ENCODE assay signal across 16 cellular contexts in genomic region chr7:70619659-70620058, GRCh38.
DNase-seq lines count a peak whose midpoint lies in the region; ATAC-seq and TF ChIP-seq lines count a peak whose summit lies in the region.
"Had no signal": no experiment of that assay in that cellular context is flagged by ENCODE, and none has a peak within 500 bp of the region (broad histone marks: within the 10 kb centered on the region; RNA-seq: fewer than 3 reads in every experiment).

No MANE protein-coding gene starts in this region.

- H2AFZ ChIP-seq in IMR-90 (replicated peaks; ENCODE audit: low read length, poor library complexity): no peak overlapping the region
- no peak overlapping the region for H2AFZ ChIP-seq in neural cell (ENCODE audit: low read depth, low read length)

- no peak overlapping the region for H2AK9ac ChIP-seq in IMR-90 (replicated peaks; ENCODE audit: low read depth, low read length, poor library complexity)

- no peak overlapping the region for H4K5ac ChIP-seq in IMR-90 (ENCODE audit: low read depth, low read length)

- no peaks in the 10 kb centered on the region for H3K79me1 ChIP-seq in IMR-90 (ENCODE audit: low read depth in 1 of 2, low read length in 2 of 2)

- no peak overlapping the region for H2BK15ac ChIP-seq in IMR-90 (ENCODE audit: low read depth, low read length)

- no peaks in the 10 kb centered on the region for H3K9me2 ChIP-seq in neural cell (ENCODE audit: insufficient read depth, low read length)

- H3K9me3 Mint-ChIP-seq in endodermal cell: no peaks in the 10 kb centered on the region

- POLR2A ChIA-PET in IMR-90 (lab: Charles Lee; ENCODE audit: unreplicated experiment): no interaction called here

- H3K4me3 ChIP-seq in IMR-90 (ENCODE audit: insufficient read depth, low read depth, low read length): no peak overlapping the region
- H3K4me3 ChIP-seq in endodermal cell (ENCODE audit: low read length): peak overlapping the region; percentile 18
- peak overlapping the region; percentile 55 for H3K4me3 ChIP-seq in neural cell (ENCODE audit: low read length)
- no peak overlapping the region for H3K4me3 ChIP-seq in transverse colon
- H3K4me3 ChIP-seq in mucosa of descending colon: no peak overlapping the region

- H2BK120ac ChIP-seq in IMR-90 (ENCODE audit: low read depth, low read length): no peak overlapping the region

- H3K14ac ChIP-seq in IMR-90 (replicated peaks; ENCODE audit: low read depth, low read length): no peak overlapping the region

- H3K4me1 ChIP-seq in IMR-90 (ENCODE audit: control insufficient read depth, insufficient read depth, low read length) (no peaks in the 10 kb centered on the region), endodermal cell (ENCODE audit: control insufficient read depth, insufficient read depth, low read length) (peaks cover 20% of the 10 kb centered on the region), transverse colon (peaks cover 0 to 13% (median 0%) of the 10 kb centered on the region in 4 donors), mucosa of descending colon (ENCODE audit: low read depth) (no peaks in the 10 kb centered on the region)
- H3K4me1 ChIP-seq: Caco-2 had no signal

- no peaks in the 10 kb centered on the region for H3K9me1 ChIP-seq in IMR-90 (ENCODE audit: insufficient read depth, low read length)

- in situ Hi-C loops in IMR-90 (cut with MboI; ENCODE audit: low sequenced_read_pairs) (no loop called here), transverse colon (cut with MboI; ENCODE audit: low pct_ligation_motif_present in 1 of 4, low pct_unique_long_range_greater_than_20kb in 1 of 4, low sequenced_read_pairs in 3 of 4) (no loop called here)

- 75% methylated on average over 4 of the region's 7 CpGs; no CpG with 5 or more reads in 1 of the 2 experiments for WGBS in IMR-90 (ENCODE audit: extremely low coverage in 2 of 2, insufficient read length in 1 of 2), 2 experiments
- 62 to 75% methylated on average over 5 to 7 of the region's 7 CpGs for WGBS in endodermal cell (ENCODE audit: insufficient coverage in 1 of 2, insufficient read length in 1 of 2), 2 experiments
- WGBS in transverse colon (ENCODE audit: low coverage in 1 of 2), 2 donors: 95 to 96% methylated on average over 3 to 7 of the region's 7 CpGs

- no peak overlapping the region for H4K91ac ChIP-seq in IMR-90 (ENCODE audit: insufficient read depth, low read depth, low read length)

- no peak for TF ChIP-seq RAD21 in IMR-90 (IDR thresholded peaks at IDR 0.05; ENCODE audit: low read length)
- no peak for TF ChIP-seq RAD21 in neural cell (conservative IDR thresholded peaks at IDR 0.05)

- H3K79me2 ChIP-seq in neural cell (replicated peaks; ENCODE audit: insufficient read depth, low read length): peaks cover 97% of the 10 kb centered on the region

- peaks cover 31% of the 10 kb centered on the region for H3K27me3 Mint-ChIP-seq in endodermal cell (ENCODE audit: insufficient read depth)

- H3K36me3 Mint-ChIP-seq in endodermal cell (ENCODE audit: low read depth): peaks cover 6% of the 10 kb centered on the region

- H2BK20ac ChIP-seq in IMR-90 (ENCODE audit: low read depth, low read length): no peak overlapping the region

- H3K4ac ChIP-seq in IMR-90 (ENCODE audit: low read depth, low read length): no peak overlapping the region

- H3K4me3 Mint-ChIP-seq in endodermal cell: peak overlapping the region; percentile 15

- no peak for TF ChIP-seq EP300 in neural cell (conservative IDR thresholded peaks at IDR 0.05; ENCODE audit: poor library complexity, severe bottlenecking)
- TF ChIP-seq EP300 in transverse colon (IDR thresholded peaks at IDR 0.05; ENCODE audit: low read depth): no peak

- peak; percentile 48 for DNase-seq in NCI-H1092 treated with DMSO at 0.1 percent for 48 hours (lab: John Stamatoyannopoulos, UW)
- DNase-seq in NCI-H1092 (lab: John Stamatoyannopoulos, UW): no peak
- DNase-seq in IMR-90: no peak
- DNase-seq in endodermal cell: peak; percentile 66
- no peak for DNase-seq in transverse colon
- no peak for DNase-seq in mucosa of descending colon
- DNase-seq: Caco-2, DMS79, GOT3, NCI-H446 treated with DMSO at 0.1 percent for 48 hours had no signal

- CTCF ChIA-PET in IMR-90 (lab: Yijun Ruan, JAX): no interaction called here

- H3K27me3 ChIP-seq in IMR-90 (ENCODE audit: control insufficient read depth, insufficient read depth, low read length) (peaks cover 12% of the 10 kb centered on the region), endodermal cell (ENCODE audit: control insufficient read depth, insufficient read depth, low read length, poor library complexity, severe bottlenecking) (no peaks in the 10 kb centered on the region), neural cell (ENCODE audit: insufficient read depth, low read depth, low read length) (no peaks in the 10 kb centered on the region), transverse colon (no peaks in the 10 kb centered on the region)

- H4K8ac ChIP-seq in IMR-90 (ENCODE audit: low read depth in 2 of 2, low read length in 2 of 2): no peak overlapping the region

- H3K27ac Mint-ChIP-seq in endodermal cell: peak overlapping the region; percentile 80

- H3K27ac ChIP-seq in IMR-90 (ENCODE audit: insufficient read depth, low read length): no peak overlapping the region
- no peak overlapping the region for H3K27ac ChIP-seq in endodermal cell (ENCODE audit: low read depth, low read length)
- peak overlapping the region; percentile 75 for H3K27ac ChIP-seq in neural cell (ENCODE audit: low read length)
- no peak overlapping the region for H3K27ac ChIP-seq in transverse colon
- H3K27ac ChIP-seq: 22Rv1, C4-2B had no signal

- no peak overlapping the region for H3K23ac ChIP-seq in IMR-90 (ENCODE audit: low read depth, low read length)

- H2BK5ac ChIP-seq in IMR-90 (ENCODE audit: low read depth, low read length, poor library complexity, severe bottlenecking): no peak overlapping the region

- H3K4me2 ChIP-seq in IMR-90 (ENCODE audit: low read depth, low read length): no peak overlapping the region
- H3K4me2 ChIP-seq in neural cell (ENCODE audit: low read length): peak overlapping the region; percentile 45

- no peak for TF ChIP-seq CTCF in IMR-90 (conservative IDR thresholded peaks at IDR 0.05; ENCODE audit: low read depth, low read length)
- TF ChIP-seq CTCF in endodermal cell (conservative IDR thresholded peaks at IDR 0.05): no peak
- TF ChIP-seq CTCF in neural cell (IDR thresholded peaks at IDR 0.05; ENCODE audit: poor library complexity, severe bottlenecking): no peak
- no peak for TF ChIP-seq CTCF in transverse colon (IDR thresholded peaks at IDR 0.05)
- no peak for TF ChIP-seq CTCF in mucosa of descending colon (IDR thresholded peaks at IDR 0.05)

- dilution Hi-C loops in IMR-90 (cut with HindIII; ENCODE audit: low sequenced_read_pairs, unreplicated experiment): no loop called here

- H3K18ac ChIP-seq in IMR-90 (ENCODE audit: low read depth, low read length): no peak overlapping the region

- H2AK5ac ChIP-seq in IMR-90 (ENCODE audit: low read depth, low read length): no peak overlapping the region

- no peak for TF ChIP-seq POLR2A in IMR-90 (IDR thresholded peaks at IDR 0.05; ENCODE audit: low read depth, low read length)
- TF ChIP-seq POLR2A in transverse colon (IDR thresholded peaks at IDR 0.05): no peak

- H3F3A ChIP-seq in neural cell (ENCODE audit: insufficient read depth, low read length, poor library complexity, severe bottlenecking): no peaks in the 10 kb centered on the region

- ATAC-seq in IMR-90 (ENCODE audit: low read depth) (no peak), mucosa of descending colon (no peak), GM18517 (IDR thresholded peaks at IDR 0.05; ENCODE audit: unreplicated experiment) (no peak)
- ATAC-seq: Panc1, Right ventricle myocardium inferior had no signal

- H3K56ac ChIP-seq in IMR-90 (ENCODE audit: extremely low read depth, insufficient read depth, low read length): no peak overlapping the region

- H3K4me1 Mint-ChIP-seq in endodermal cell: peaks cover 53% of the 10 kb centered on the region

- H4K20me1 ChIP-seq in IMR-90 (ENCODE audit: insufficient read depth, low read length) (no peaks in the 10 kb centered on the region), neural cell (ENCODE audit: insufficient read depth) (no peaks in the 10 kb centered on the region)

- H3K9me3 ChIP-seq in IMR-90 (ENCODE audit: control insufficient read depth, insufficient read depth, low read length) (no peaks in the 10 kb centered on the region), endodermal cell (ENCODE audit: control insufficient read depth, low read length) (no peaks in the 10 kb centered on the region), neural cell (ENCODE audit: low read length) (no peaks in the 10 kb centered on the region), transverse colon (no peaks in the 10 kb centered on the region), mucosa of descending colon (no peaks in the 10 kb centered on the region)
- H3K9me3 ChIP-seq: Caco-2 had no signal

- intact Hi-C loops in IMR-90 (cut with micrococcal nuclease): no loop called here
- intact Hi-C loops in transverse colon (cut with DNase I; ENCODE audit: low total_unique reads): no loop called here
- intact Hi-C loops in mucosa of descending colon (cut with DNase I, micrococcal nuclease): no loop called here

- H3K9ac ChIP-seq in IMR-90 (ENCODE audit: low read depth, low read length): no peak overlapping the region
- no peak overlapping the region for H3K9ac ChIP-seq in endodermal cell (ENCODE audit: extremely low read depth, low read length, poor library complexity, severe bottlenecking)
- peak overlapping the region; percentile 56 for H3K9ac ChIP-seq in neural cell (ENCODE audit: low read length)

- H3K36me3 ChIP-seq in IMR-90 (ENCODE audit: control insufficient read depth, insufficient read depth, low read length) (no peaks in the 10 kb centered on the region), endodermal cell (ENCODE audit: control insufficient read depth, insufficient read depth, low read length) (peaks cover 2% of the 10 kb centered on the region), neural cell (ENCODE audit: insufficient read depth, low read length) (no peaks in the 10 kb centered on the region), transverse colon (no peaks in the 10 kb centered on the region), mucosa of descending colon (ENCODE audit: low read depth) (no peaks in the 10 kb centered on the region)

- no TSS peak for BruUV-seq in IMR-90 (replicated peaks; lab: Mats Ljungman, UMichigan)

TF ChIP-seq in IMR-90, 13 proteins besides CTCF, POLR2A, EP300 and RAD21:
- no peak for TF ChIP-seq RCOR1 (IDR thresholded peaks at IDR 0.05; ENCODE audit: insufficient replicate concordance, low read length)
- TF ChIP-seq RFX5 (IDR thresholded peaks at IDR 0.05; ENCODE audit: low read depth, low read length): no peak
- TF ChIP-seq MXI1 (IDR thresholded peaks at IDR 0.05; ENCODE audit: borderline replicate concordance, low read depth, low read length): no peak
- TF ChIP-seq MAFK (IDR thresholded peaks at IDR 0.05; ENCODE audit: low read depth, low read length): peak; percentile 86

TF ChIP-seq in neural cell, 6 proteins besides CTCF, POLR2A, EP300 and RAD21 (continues in another document):
- TF ChIP-seq TAF1 (IDR thresholded peaks at IDR 0.05; ENCODE audit: low read depth) (no peak), POLR2AphosphoS5 (IDR thresholded peaks at IDR 0.05) (no peak), EZH2 (IDR thresholded peaks at IDR 0.05; ENCODE audit: borderline replicate concordance, insufficient read depth, low read length, poor library complexity, severe bottlenecking) (no peak), MXI1 (conservative IDR thresholded peaks at IDR 0.05; ENCODE audit: poor library complexity, severe bottlenecking) (no peak)

Comparison
In these comparisons a context has a peak if more than half of its experiments do, and no peak if none do; other contexts are left out.
1. DNase-seq: peak in NCI-H1092 treated with DMSO at 0.1 percent for 48 hours (single experiment) and endodermal cell (single experiment); none in NCI-H1092 (single experiment), IMR-90 (single experiment), transverse colon (single experiment) and mucosa of descending colon (0 of 3).
2. H3K4me3 ChIP-seq: peak in endodermal cell (single experiment) and neural cell (single experiment); none in IMR-90 (single experiment), transverse colon (0 of 4) and mucosa of descending colon (single experiment).